Comparison of ENCODE assay signal across 40 cellular contexts in genomic region chr18:68701353-68701752, GRCh38.
"Had no signal": no experiment of that assay in that cellular context is flagged by ENCODE, and none has a peak within 500 bp of the region (broad histone marks: within the 10 kb centered on the region; RNA-seq: fewer than 3 reads in every experiment).

No MANE protein-coding gene starts in this region.

- H3K27ac ChIP-seq: adrenal gland, ascending aorta, body of pancreas, brain microvascular endothelial cell, breast epithelium, cardiac muscle cell had no signal

- H3K27me3 Mint-ChIP-seq: activated naive CD4-positive, alpha-beta T cell treated with anti-CD3 and anti-CD28 coated beads, Interleukin-2, amount 10 ng/mL, durations not matched to agents 7 days and 5 days; activated naive CD4-positive, alpha-beta T cell treated with anti-CD3 and anti-CD28 coated beads, Interleukin-2, amount 50 U/mL, for 24 hours; activated naive CD8-positive, alpha-beta T cell; activated naive CD8-positive, alpha-beta T cell treated with anti-CD3 and anti-CD28 coated beads for 36 hours; activated naive CD8-positive, alpha-beta T cell treated with anti-CD3 and anti-CD28 coated beads, Interleukin-2, amount 10 ng/mL, durations not matched to agents 7 days and 5 days; activated naive CD8-positive, alpha-beta T cell treated with anti-CD3 and anti-CD28 coated beads, Interleukin-2, amount 50 U/mL, for 24 hours; activated T-cell treated with anti-CD3 and anti-CD28 coated beads, Interleukin-2, amount 50 U/mL, for 24 hours; activated T-helper 17 cell treated with anti-CD3 and anti-CD28 coated beads, Interleukin-2, amount 50 U/mL, for 72 hours; brain; central memory CD8-positive, alpha-beta T cell had no signal

- DNase-seq: activated effector memory CD4-positive, alpha-beta T cell treated with anti-CD3 and anti-CD28 coated beads, Interleukin-2, amount 50 U/mL, for 16 hours; activated effector memory CD4-positive, alpha-beta T cell treated with Interleukin-2 at 50 U/mL for 16 hours; activated gamma-delta T cell; activated gamma-delta T cell treated with Interleukin-2 at 50 U/mL for 16 hours; activated naive CD4-positive, alpha-beta T cell; activated naive CD4-positive, alpha-beta T cell treated with anti-CD3 and anti-CD28 coated beads for 36 hours; activated naive CD4-positive, alpha-beta T cell treated with anti-CD3 and anti-CD28 coated beads, Interleukin-2, amount 10 ng/mL, durations not matched to agents 7 days and 5 days; activated naive CD4-positive, alpha-beta T cell treated with anti-CD3 and anti-CD28 coated beads, Interleukin-2, amount 50 U/mL, for 16 hours; activated naive CD4-positive, alpha-beta T cell treated with Interleukin-2 at 50 U/mL for 16 hours; activated naive CD8-positive, alpha-beta T cell treated with anti-CD3 and anti-CD28 coated beads for 36 hours; activated naive CD8-positive, alpha-beta T cell treated with anti-CD3 and anti-CD28 coated beads, Interleukin-2, amount 10 ng/mL, durations not matched to agents 7 days and 5 days; activated naive CD8-positive, alpha-beta T cell treated with anti-CD3 and anti-CD28 coated beads, Interleukin-2, amount 50 U/mL, for 24 hours; activated T-cell treated with anti-CD3 and anti-CD28 coated beads, Interleukin-2, amount 50 U/mL, for 1 hour; activated T-cell treated with anti-CD3 and anti-CD28 coated beads, Interleukin-2, amount 50 U/mL, for 24 hours; activated T-cell treated with anti-CD3 and anti-CD28 coated beads, Interleukin-2, amount 50 U/mL, for 4 hours; activated T-cell treated with anti-CD3 and anti-CD28 coated beads, Interleukin-2, amount 50 U/mL, for 48 hours; activated T-cell treated with anti-CD3 and anti-CD28 coated beads, Interleukin-2, amount 50 U/mL, for 72 hours; adrenal gland; amniotic stem cell; amygdala; anterior cingulate cortex; aorta; body of pancreas; brain microvascular endothelial cell; caudate nucleus; central memory CD4-positive, alpha-beta T cell; cerebellar nuclear complex had no signal

- H3K27ac Mint-ChIP-seq: activated naive CD4-positive, alpha-beta T cell treated with anti-CD3 and anti-CD28 coated beads for 36 hours; activated naive CD4-positive, alpha-beta T cell treated with anti-CD3 and anti-CD28 coated beads, Interleukin-2, amount 10 ng/mL, durations not matched to agents 7 days and 5 days; activated naive CD4-positive, alpha-beta T cell treated with anti-CD3 and anti-CD28 coated beads, Interleukin-2, amount 50 U/mL, for 24 hours; activated naive CD4-positive, alpha-beta T cell treated with anti-CD3 and anti-CD28 coated beads, Interleukin-2, amount 50 U/mL, for 72 hours; activated naive CD8-positive, alpha-beta T cell; activated naive CD8-positive, alpha-beta T cell treated with anti-CD3 and anti-CD28 coated beads for 36 hours; activated naive CD8-positive, alpha-beta T cell treated with anti-CD3 and anti-CD28 coated beads, Interleukin-2, amount 10 ng/mL, durations not matched to agents 7 days and 5 days; activated naive CD8-positive, alpha-beta T cell treated with anti-CD3 and anti-CD28 coated beads, Interleukin-2, amount 50 U/mL, for 24 hours; activated T-cell treated with anti-CD3 and anti-CD28 coated beads, Interleukin-2, amount 50 U/mL, for 24 hours; activated T-cell treated with anti-CD3 and anti-CD28 coated beads, Interleukin-2, amount 50 U/mL, for 72 hours; activated T-helper 1 cell treated with anti-CD3 and anti-CD28 coated beads, Interleukin-12 subunit alpha, Interleukin-12 subunit beta, Interleukin-2, Interleukin-4 antibody, amounts not matched to agents 30 ng/mL and 10 ng/mL and 1 ng/mL, durations not matched to agents 14 hours and 24 hours and 36 hours; activated T-helper 17 cell treated with anti-CD3 and anti-CD28 coated beads, Interleukin-2, amount 50 U/mL, for 72 hours; activated T-helper 2 cell treated with anti-CD3 and anti-CD28 coated beads, Interferon-gamma antibody, Interleukin-2, Interleukin-4, amounts not matched to agents 10 μg/mL and 5 μg/mL and 100 μg/mL, durations not matched to agents 14 hours and 24 hours and 36 hours had no signal

- ATAC-seq: activated naive CD4-positive, alpha-beta T cell treated with anti-CD3 and anti-CD28 coated beads, Interleukin-2, amount 50 U/mL, for 72 hours; activated naive CD8-positive, alpha-beta T cell treated with anti-CD3 and anti-CD28 coated beads, Interleukin-2, amount 50 U/mL, for 24 hours; activated T-cell treated with anti-CD3 and anti-CD28 coated beads, Interleukin-2, amount 50 U/mL, for 4 hours; activated T-cell treated with anti-CD3 and anti-CD28 coated beads, Interleukin-2, amount 50 U/mL, for 72 hours; activated T-helper 17 cell treated with anti-CD3 and anti-CD28 coated beads, Interleukin-2, amount 50 U/mL, for 72 hours; body of pancreas had no signal

- FAIRE-seq: astrocyte, bronchial epithelial cell had no signal

- H3K4me3 Mint-ChIP-seq: activated naive CD4-positive, alpha-beta T cell treated with anti-CD3 and anti-CD28 coated beads for 36 hours; activated naive CD4-positive, alpha-beta T cell treated with anti-CD3 and anti-CD28 coated beads, Interleukin-2, amount 10 ng/mL, durations not matched to agents 7 days and 5 days; activated naive CD4-positive, alpha-beta T cell treated with anti-CD3 and anti-CD28 coated beads, Interleukin-2, amount 50 U/mL, for 24 hours; activated naive CD8-positive, alpha-beta T cell; activated naive CD8-positive, alpha-beta T cell treated with anti-CD3 and anti-CD28 coated beads for 36 hours; activated naive CD8-positive, alpha-beta T cell treated with anti-CD3 and anti-CD28 coated beads, Interleukin-2, amount 10 ng/mL, durations not matched to agents 7 days and 5 days; activated naive CD8-positive, alpha-beta T cell treated with anti-CD3 and anti-CD28 coated beads, Interleukin-2, amount 50 U/mL, for 24 hours; activated T-cell treated with anti-CD3 and anti-CD28 coated beads, Interleukin-2, amount 50 U/mL, for 24 hours; activated T-cell treated with anti-CD3 and anti-CD28 coated beads, Interleukin-2, amount 50 U/mL, for 4 hours; activated T-cell treated with anti-CD3 and anti-CD28 coated beads, Interleukin-2, amount 50 U/mL, for 72 hours; activated T-helper 1 cell treated with anti-CD3 and anti-CD28 coated beads, Interleukin-12 subunit alpha, Interleukin-12 subunit beta, Interleukin-2, Interleukin-4 antibody, amounts not matched to agents 30 ng/mL and 10 ng/mL and 1 ng/mL, durations not matched to agents 14 hours and 24 hours and 36 hours; activated T-helper 17 cell treated with anti-CD3 and anti-CD28 coated beads, Interleukin-2, amount 50 U/mL, for 72 hours; brain; central memory CD8-positive, alpha-beta T cell had no signal

- H3K9me3 Mint-ChIP-seq: activated naive CD4-positive, alpha-beta T cell treated with anti-CD3 and anti-CD28 coated beads for 36 hours; activated naive CD4-positive, alpha-beta T cell treated with anti-CD3 and anti-CD28 coated beads, Interleukin-2, amount 10 ng/mL, durations not matched to agents 7 days and 5 days; activated naive CD4-positive, alpha-beta T cell treated with anti-CD3 and anti-CD28 coated beads, Interleukin-2, amount 50 U/mL, for 24 hours; activated naive CD4-positive, alpha-beta T cell treated with anti-CD3 and anti-CD28 coated beads, Interleukin-2, amount 50 U/mL, for 72 hours; activated naive CD8-positive, alpha-beta T cell treated with anti-CD3 and anti-CD28 coated beads for 36 hours; activated naive CD8-positive, alpha-beta T cell treated with anti-CD3 and anti-CD28 coated beads, Interleukin-2, amount 10 ng/mL, durations not matched to agents 7 days and 5 days; activated naive CD8-positive, alpha-beta T cell treated with anti-CD3 and anti-CD28 coated beads, Interleukin-2, amount 50 U/mL, for 24 hours; activated T-cell treated with anti-CD3 and anti-CD28 coated beads, Interleukin-2, amount 50 U/mL, for 24 hours; activated T-cell treated with anti-CD3 and anti-CD28 coated beads, Interleukin-2, amount 50 U/mL, for 4 hours; activated T-cell treated with anti-CD3 and anti-CD28 coated beads, Interleukin-2, amount 50 U/mL, for 72 hours; activated T-helper 1 cell treated with anti-CD3 and anti-CD28 coated beads, Interleukin-12 subunit alpha, Interleukin-12 subunit beta, Interleukin-2, Interleukin-4 antibody, amounts not matched to agents 30 ng/mL and 10 ng/mL and 1 ng/mL, durations not matched to agents 14 hours and 24 hours and 36 hours; activated T-helper 17 cell treated with anti-CD3 and anti-CD28 coated beads, Interleukin-2, amount 50 U/mL, for 72 hours; activated T-helper 2 cell treated with anti-CD3 and anti-CD28 coated beads, Interferon-gamma antibody, Interleukin-2, Interleukin-4, amounts not matched to agents 10 μg/mL and 5 μg/mL and 100 μg/mL, durations not matched to agents 14 hours and 24 hours and 36 hours; brain; central memory CD8-positive, alpha-beta T cell had no signal

- H3K9me3 ChIP-seq: adrenal gland, ascending aorta, body of pancreas, breast epithelium had no signal

- H3K4me1 ChIP-seq: adrenal gland, ascending aorta, breast epithelium had no signal

- H3K27me3 ChIP-seq: adrenal gland, ascending aorta, body of pancreas, brain microvascular endothelial cell, breast epithelium, cardiac muscle cell had no signal

- H3K4me3 ChIP-seq: adrenal gland, ascending aorta, body of pancreas, breast epithelium, cardiac muscle cell had no signal
